ENCODE assay signal across 8 cellular contexts in genomic region chr10:100346765-100347567, GRCh38. TPM values are rescaled to one million over a fixed set of nuclear protein-coding genes. Genes with fewer than 3 reads are reported as not detected.
DNase-seq lines count a peak whose midpoint lies in the region; ATAC-seq and TF ChIP-seq lines count a peak whose summit lies in the region.

Gene SCD (plus strand): TSS chr10:100347233. CDS start chr10:100347505, 272 bp downstream.

- TF ChIP-seq CTCF in right atrium auricular region (IDR thresholded peaks at IDR 0.05) = no peak
- no peak for TF ChIP-seq CTCF in psoas muscle (IDR thresholded peaks at IDR 0.05)

- H3K27me3 ChIP-seq in right atrium auricular region (no peaks in the 10 kb centered on the region), psoas muscle (ENCODE audit: insufficient read depth in 3 of 3, low read length in 2 of 3) (peaks cover 3 to 54% (median 15%) of the 10 kb centered on the region in 3 donors)

- H3K36me3 ChIP-seq in right atrium auricular region = no peaks in the 10 kb centered on the region
- no peaks in the 10 kb centered on the region for H3K36me3 ChIP-seq in psoas muscle (ENCODE audit: insufficient read depth in 1 of 2, low read depth in 1 of 2)
- no peaks in the 10 kb centered on the region for H3K36me3 ChIP-seq in urinary bladder (ENCODE audit: insufficient read depth)

- H3K27ac ChIP-seq in right atrium auricular region (peak within 1 kb of the TSS; percentile 11 to 77), psoas muscle (no peak within 1 kb of the TSS), urinary bladder (ENCODE audit: low read depth) (peak within 1 kb of the TSS; percentile 30)

- H3K4me3 ChIP-seq in right atrium auricular region (peak within 1 kb of the TSS; percentile 57 to 62), psoas muscle (peak within 1 kb of the TSS; percentile 74), urinary bladder (ENCODE audit: low read depth, low read length) (peak within 1 kb of the TSS; percentile 63)

- H3K4me1 ChIP-seq in right atrium auricular region = peaks cover 0 to 33% of the 10 kb centered on the region in 2 donors
- peaks cover 21% of the 10 kb centered on the region for H3K4me1 ChIP-seq in psoas muscle
- no peaks in the 10 kb centered on the region for H3K4me1 ChIP-seq in urinary bladder (ENCODE audit: insufficient read depth)

- H3K9me3 ChIP-seq in right atrium auricular region = no peaks in the 10 kb centered on the region
- H3K9me3 ChIP-seq in psoas muscle = no peaks in the 10 kb centered on the region

- ATAC-seq in GM18502 (IDR thresholded peaks at IDR 0.05; ENCODE audit: poor library complexity, unreplicated experiment) (peak; percentile 87), HG02943 (IDR thresholded peaks at IDR 0.05; ENCODE audit: low read depth, unreplicated experiment) (peak; percentile 85), psoas muscle (peak; percentile 66 to 76 (median 74))

- DNase-seq in NCI-H187 (lab: John Stamatoyannopoulos, UW) (peak; percentile 50 to 68), T-helper 2 cell (peak; percentile 32 to 96 (median 63)), amygdala (lab: John Stamatoyannopoulos, UW) (peak; percentile 31 to 99 (median 95)), right atrium auricular region (ENCODE audit: low spot score) (peak; percentile 87), psoas muscle (peak; percentile 72 to 74)

- intact Hi-C loops in psoas muscle (cut with DNase I) = no loop called here

- WGBS in psoas muscle, 3 donors = 0 to 1% (median 0%) methylated on average over 59 to 73 of the region's 73 CpGs
- WGBS in urinary bladder = under 1% methylated on average over 73 of the region's 73 CpGs

RNA-seq across cellular contexts. Expression of gene SCD, which starts in this region (rescaled TPM):
- total RNA-seq in right atrium auricular region (10 to 100 TPM in 1 of 2 donors, 1 to 10 TPM in 1; 7.9 to 25.4 TPM), psoas muscle (10 to 100 TPM in 3 of 4 donors, 1 to 10 TPM in 1; 2.3 to 18.4 (median 12.8) TPM), urinary bladder (35.2 TPM)
- polyA plus RNA-seq in psoas muscle (1 to 10 TPM; 1.1 to 9.5 (median 2.1) TPM), urinary bladder (66.4 TPM)
